In the genomic region with DNA sequence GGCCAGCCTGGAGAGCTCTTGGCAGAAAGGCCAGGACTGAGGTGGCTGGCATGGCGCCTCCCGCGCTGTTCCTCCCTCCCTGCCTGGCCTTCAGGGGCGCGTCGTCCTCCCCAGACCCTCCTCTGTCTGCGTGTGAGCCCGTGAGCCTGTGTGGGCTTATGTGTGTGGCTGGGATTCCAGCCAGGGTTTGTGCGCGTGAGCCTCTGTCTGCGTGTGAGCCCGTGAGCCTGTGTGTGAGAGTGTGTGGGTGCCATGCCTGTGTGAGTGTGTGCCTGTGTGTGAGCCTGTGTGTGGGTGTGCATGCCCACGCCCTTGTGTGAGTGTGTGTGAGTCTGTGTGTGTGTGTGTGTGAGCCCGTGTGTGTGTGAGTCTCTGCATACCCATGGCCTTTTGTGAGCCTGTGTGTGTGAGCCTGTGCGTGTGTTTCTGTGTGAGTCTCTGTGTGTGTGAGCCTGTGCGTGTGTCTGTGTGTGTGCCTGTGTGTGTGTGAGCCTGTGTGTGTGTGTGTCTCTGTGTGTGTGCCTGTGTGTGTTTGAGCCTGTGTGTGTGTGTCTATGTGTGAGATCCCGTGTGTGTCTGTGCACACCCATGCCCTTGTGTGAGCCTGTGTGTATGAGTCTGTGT, we compare ENCODE assay signal across 11 cellular contexts. TPM values are rescaled to one million over a fixed set of nuclear protein-coding genes. Genes with fewer than 3 reads are reported as not detected.
DNase-seq lines count a peak whose midpoint lies in the region; ATAC-seq and TF ChIP-seq lines count a peak whose summit lies in the region.
"Had no signal": no experiment of that assay in that cellular context is flagged by ENCODE, and none has a peak within 500 bp of the region (broad histone marks: within the 10 kb centered on the region; RNA-seq: fewer than 3 reads in every experiment).

No MANE protein-coding gene starts in this region.

- H3K27me3 ChIP-seq in breast epithelium (no peaks in the 10 kb centered on the region), neuronal stem cell (ENCODE audit: control insufficient read depth in 3 of 3, insufficient read depth in 3 of 3, low read depth in 1 of 3, low read length in 3 of 3) (no peaks in the 10 kb centered on the region), SJCRH30 (no peaks in the 10 kb centered on the region)
- H3K27me3 ChIP-seq: Peyer's patch had no signal

- no peak for DNase-seq in breast epithelium (ENCODE audit: low spot score in 2 of 2)
- no peak for DNase-seq in MCF 10A (ENCODE audit: unreplicated experiment)
- peak; percentile 17 for DNase-seq in fibroblast of gingiva (ENCODE audit: low read depth)
- DNase-seq in neuronal stem cell (ENCODE audit: low spot score): no peak
- DNase-seq in SJCRH30: no peak
- no peak for DNase-seq in NCI-H446 (lab: John Stamatoyannopoulos, UW)
- DNase-seq: NCI-H2107, Peyer's patch had no signal

- H3K9ac ChIP-seq in neuronal stem cell (ENCODE audit: low read depth, low read length, poor library complexity): peak overlapping the region; percentile 88

- peak overlapping the region; percentile 98 for H3K23ac ChIP-seq in neuronal stem cell (ENCODE audit: low read depth, low read length, poor library complexity)

- peak overlapping the region; percentile 72 for H3K14ac ChIP-seq in neuronal stem cell (ENCODE audit: low read length)

- no peak overlapping the region for H2AFZ ChIP-seq in neuronal stem cell (ENCODE audit: low read length)

- H2AK5ac ChIP-seq in neuronal stem cell (ENCODE audit: low read depth, low read length): peak overlapping the region; percentile 96

- H3K18ac ChIP-seq in neuronal stem cell (ENCODE audit: low read length): peak overlapping the region; percentile 76

- ATAC-seq in GM21576 (IDR thresholded peaks at IDR 0.05; ENCODE audit: unreplicated experiment): no peak
- ATAC-seq in HG03457 (IDR thresholded peaks at IDR 0.05; ENCODE audit: unreplicated experiment): no peak

- no peaks in the 10 kb centered on the region for H3K9me3 Mint-ChIP-seq in MCF 10A (ENCODE audit: unreplicated experiment)
- H3K9me3 Mint-ChIP-seq: activated T-helper 1 cell treated with anti-CD3 and anti-CD28 coated beads, Interleukin-12 subunit alpha, Interleukin-12 subunit beta, Interleukin-2, Interleukin-4 antibody, amounts not matched to agents 30 ng/mL and 10 ng/mL and 1 ng/mL, durations not matched to agents 14 hours and 24 hours and 36 hours had no signal

- no CpG with 5 or more reads among the region's 17 CpGs for WGBS in neuronal stem cell (ENCODE audit: extremely low coverage in 2 of 2, insufficient read length in 2 of 2, insufficient replicate concordance in 1 of 2), 2 donors

- peaks cover 70% of the 10 kb centered on the region for H3K79me1 ChIP-seq in neuronal stem cell (ENCODE audit: low read depth, low read length)

- H3K4me2 ChIP-seq in neuronal stem cell (ENCODE audit: insufficient read depth, low read length, poor library complexity, severe bottlenecking): no peak overlapping the region

- peak overlapping the region; percentile 59 to 67 for H3K27ac ChIP-seq in breast epithelium
- no peak overlapping the region for H3K27ac ChIP-seq in neuronal stem cell (replicated peaks; ENCODE audit: low read length)
- no peak overlapping the region for H3K27ac ChIP-seq in SJCRH30

- peaks cover 21% of the 10 kb centered on the region for H3K36me3 Mint-ChIP-seq in MCF 10A (ENCODE audit: insufficient read depth, unreplicated experiment)

- peak overlapping the region; percentile 46 for H3K4ac ChIP-seq in neuronal stem cell (ENCODE audit: low read length)

- H2BK5ac ChIP-seq in neuronal stem cell (ENCODE audit: low read length): no peak overlapping the region

- H2BK15ac ChIP-seq in neuronal stem cell (ENCODE audit: low read length): peak overlapping the region; percentile 15

- POLR2A ChIA-PET in MCF 10A (lab: Yijun Ruan, JAX): no interaction called here

- no peaks in the 10 kb centered on the region for H3K27me3 Mint-ChIP-seq in MCF 10A (ENCODE audit: insufficient read depth, unreplicated experiment)

- no peak for TF ChIP-seq POLR2A in breast epithelium (IDR thresholded peaks at IDR 0.05)

- no peak overlapping the region for H3K27ac Mint-ChIP-seq in MCF 10A (ENCODE audit: low read depth, unreplicated experiment)
- H3K27ac Mint-ChIP-seq: activated T-helper 1 cell treated with anti-CD3 and anti-CD28 coated beads, Interleukin-12 subunit alpha, Interleukin-12 subunit beta, Interleukin-2, Interleukin-4 antibody, amounts not matched to agents 30 ng/mL and 10 ng/mL and 1 ng/mL, durations not matched to agents 14 hours and 24 hours and 36 hours had no signal

- no peak overlapping the region for H3K4me3 Mint-ChIP-seq in MCF 10A (ENCODE audit: unreplicated experiment)
- H3K4me3 Mint-ChIP-seq: activated T-helper 1 cell treated with anti-CD3 and anti-CD28 coated beads, Interleukin-12 subunit alpha, Interleukin-12 subunit beta, Interleukin-2, Interleukin-4 antibody, amounts not matched to agents 30 ng/mL and 10 ng/mL and 1 ng/mL, durations not matched to agents 14 hours and 24 hours and 36 hours had no signal

- peak overlapping the region; percentile 81 for H2BK120ac ChIP-seq in neuronal stem cell (ENCODE audit: low read depth, low read length)

- CTCF ChIA-PET in MCF 10A (lab: Yijun Ruan, JAX): no interaction called here

- H3K36me3 ChIP-seq in breast epithelium (no peaks in the 10 kb centered on the region), neuronal stem cell (replicated peaks in 1 of 2; ENCODE audit: control insufficient read depth in 2 of 2, insufficient read depth in 2 of 2, low read length in 2 of 2) (peaks cover 0 to 7% of the 10 kb centered on the region in 2 donors), SJCRH30 (no peaks in the 10 kb centered on the region)
- H3K36me3 ChIP-seq: Peyer's patch had no signal

- H2BK12ac ChIP-seq in neuronal stem cell (ENCODE audit: low read length): peak overlapping the region; percentile 90

- H3K4me1 ChIP-seq in breast epithelium: peaks cover 19 to 64% of the 10 kb centered on the region in 2 donors
- H3K4me1 ChIP-seq in neuronal stem cell (ENCODE audit: control insufficient read depth in 2 of 2, insufficient read depth in 1 of 2, low read depth in 1 of 2, low read length in 2 of 2): peaks cover 12 to 23% of the 10 kb centered on the region in 2 donors
- peaks cover 6% of the 10 kb centered on the region; the same call in 1 of the 2 replicates for H3K4me1 ChIP-seq in SJCRH30

- H4K8ac ChIP-seq in neuronal stem cell (ENCODE audit: low read depth, low read length): peak overlapping the region; percentile 52

- H3K9me3 ChIP-seq in breast epithelium: no peaks in the 10 kb centered on the region
- no peaks in the 10 kb centered on the region for H3K9me3 ChIP-seq in neuronal stem cell (replicated peaks in 1 of 2; ENCODE audit: control insufficient read depth in 2 of 2, insufficient read depth in 1 of 2, low read depth in 1 of 2, low read length in 2 of 2)
- no peaks in the 10 kb centered on the region for H3K9me3 ChIP-seq in SJCRH30 (replicated peaks)
- H3K9me3 ChIP-seq: Peyer's patch had no signal

- intact Hi-C loops in breast epithelium (cut with DNase I; ENCODE audit: low total_unique reads) (no loop called here), MCF 10A (cut with micrococcal nuclease) (no loop called here)

- H3K4me1 Mint-ChIP-seq in MCF 10A (ENCODE audit: insufficient read depth, unreplicated experiment): peaks cover 36% of the 10 kb centered on the region

- BruUV-seq in MCF 10A (replicated peaks; lab: Mats Ljungman, UMichigan): no TSS peak

- TF ChIP-seq CTCF in breast epithelium (IDR thresholded peaks at IDR 0.05): no peak
- TF ChIP-seq CTCF in MCF 10A (IDR thresholded peaks at IDR 0.05; ENCODE audit: unreplicated experiment): no peak

- peak overlapping the region; percentile 98 for H4K91ac ChIP-seq in neuronal stem cell (ENCODE audit: low read depth, low read length, poor library complexity)

- H3K4me3 ChIP-seq in breast epithelium (peak overlapping the region; percentile 4 to 50 (median 30)), neuronal stem cell (ENCODE audit: low read length in 2 of 2) (peak overlapping the region in 1 of 2 donors; percentile 7), SJCRH30 (no peak overlapping the region)

RNA-seq across cellular contexts. Expression of gene RXRA, which starts 13.0 kb away (rescaled TPM):
- total RNA-seq in breast epithelium: 10 to 100 TPM; 31.0 to 63.0 (median 31.5) TPM
- total RNA-seq in MCF 10A (2022): 57.7 and 65.5 TPM in 2 replicates
- 36.1 TPM for polyA plus RNA-seq in neuronal stem cell (2013, experiment 1 of 2)
- polyA plus RNA-seq in neuronal stem cell (2013, experiment 2 of 2): 36.3 TPM
- total RNA-seq in SJCRH30 (2014; rRNA removed; shearing (Covaris generic)): 37.0 and 39.1 TPM in 2 replicates

Comparison
In these comparisons a context has a peak if more than half of its experiments do, and no peak if none do; other contexts are left out.
1. H3K27ac ChIP-seq: peak in breast epithelium (2 of 2); none in neuronal stem cell (single experiment) and SJCRH30 (single experiment).